ENCODE assay signal across 8 cellular contexts in the genomic region with DNA sequence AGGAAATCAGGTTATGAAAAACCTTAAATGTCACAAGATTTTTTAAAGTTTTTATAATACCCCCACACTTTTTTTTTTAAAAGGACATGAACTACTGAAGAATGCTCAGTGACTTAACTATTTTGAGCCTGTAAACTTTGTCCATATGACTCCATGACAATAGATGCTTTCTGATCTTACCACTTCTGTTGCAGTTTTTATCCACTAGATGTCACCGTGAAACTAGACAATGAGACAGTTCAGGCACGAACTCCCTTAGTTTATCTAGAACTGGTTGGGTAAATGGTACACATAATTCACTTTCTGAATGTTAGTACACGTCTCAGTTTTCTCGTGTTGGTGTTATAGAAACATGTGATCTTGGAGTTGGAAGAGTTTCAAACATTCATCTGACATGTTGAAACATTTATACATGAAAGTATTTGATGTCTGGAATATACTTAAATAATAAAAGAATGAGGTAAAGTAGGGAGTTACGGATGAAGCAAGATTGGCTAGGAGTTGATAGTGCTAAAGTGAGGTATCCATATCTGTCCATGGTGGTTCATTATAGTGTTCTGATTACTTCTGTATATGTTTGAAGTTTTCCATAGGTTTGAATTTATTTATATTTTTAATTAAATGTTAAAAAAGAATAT. TPM values are rescaled to one million over a fixed set of nuclear protein-coding genes. Genes with fewer than 3 reads are reported as not detected.
DNase-seq lines count a peak whose midpoint lies in the region; ATAC-seq and TF ChIP-seq lines count a peak whose summit lies in the region.

No MANE protein-coding gene starts in this region.

- peak; percentile 89 to 90 for ATAC-seq in activated T-cell treated with anti-CD3 and anti-CD28 coated beads, Interleukin-2, amount 50 U/mL, for 4 hours
- peak; percentile 90 for ATAC-seq in GM21786 (IDR thresholded peaks at IDR 0.05; ENCODE audit: unreplicated experiment)

- no peak overlapping the region for H3K9ac ChIP-seq in KMS-11

- H3K4me3 Mint-ChIP-seq in activated T-cell treated with anti-CD3 and anti-CD28 coated beads, Interleukin-2, amount 50 U/mL, for 4 hours, result no peak overlapping the region

- H3K4me1 ChIP-seq in KMS-11 (ENCODE audit: low read depth, poor library complexity, severe bottlenecking) (no peaks in the 10 kb centered on the region), Peyer's patch (no peaks in the 10 kb centered on the region)

- no peaks in the 10 kb centered on the region for H3K4me1 Mint-ChIP-seq in activated T-cell treated with anti-CD3 and anti-CD28 coated beads, Interleukin-2, amount 50 U/mL, for 4 hours (ENCODE audit: low read depth)

- no peaks in the 10 kb centered on the region for H3K9me3 ChIP-seq in Peyer's patch

- H4K20me1 ChIP-seq in KMS-11 (ENCODE audit: insufficient read depth), result no peaks in the 10 kb centered on the region

- H3K27ac ChIP-seq in KMS-11 (no peak overlapping the region), Peyer's patch (no peak overlapping the region)

- H2AFZ ChIP-seq in KMS-11 (ENCODE audit: low read depth), result no peak overlapping the region

- no peaks in the 10 kb centered on the region for H3K27me3 ChIP-seq in KMS-11 (ENCODE audit: insufficient read depth, low read depth)
- no peaks in the 10 kb centered on the region for H3K27me3 ChIP-seq in Peyer's patch

- peaks cover 4% of the 10 kb centered on the region for H3K36me3 Mint-ChIP-seq in activated T-cell treated with anti-CD3 and anti-CD28 coated beads, Interleukin-2, amount 50 U/mL, for 4 hours (ENCODE audit: insufficient read depth)

- no peak for DNase-seq in activated T-cell treated with anti-CD3 and anti-CD28 coated beads, Interleukin-2, amount 50 U/mL, for 4 hours
- no peak for DNase-seq in activated T-cell treated with anti-CD3 and anti-CD28 coated beads, Interleukin-2, amount 50 U/mL, for 48 hours
- no peak for DNase-seq in Peyer's patch
- peak; percentile 80 to 82 for DNase-seq in dermis microvascular lymphatic vessel endothelial cell (ENCODE audit: low read depth in 2 of 2)
- peak; percentile 93 for DNase-seq in medulla oblongata (ENCODE audit: extremely low spot score)
- DNase-seq in activated effector memory CD4-positive, alpha-beta T cell treated with anti-CD3 and anti-CD28 coated beads, Interleukin-2, amount 50 U/mL, for 16 hours, result no peak

- H3K9me3 Mint-ChIP-seq in activated T-cell treated with anti-CD3 and anti-CD28 coated beads, Interleukin-2, amount 50 U/mL, for 4 hours, result no peaks in the 10 kb centered on the region

- no peak overlapping the region for H3K4me2 ChIP-seq in KMS-11

- TF ChIP-seq POLR2A in Peyer's patch (IDR thresholded peaks at IDR 0.05), result no peak

- no peaks in the 10 kb centered on the region for H3K36me3 ChIP-seq in KMS-11 (ENCODE audit: insufficient read depth)
- no peaks in the 10 kb centered on the region for H3K36me3 ChIP-seq in Peyer's patch

- H3K4me3 ChIP-seq in KMS-11 (IDR thresholded peaks at IDR 0.05; ENCODE audit: insufficient read depth, low read depth, low read length) (no peak overlapping the region), Peyer's patch (no peak overlapping the region)

- TF ChIP-seq CTCF in KMS-11 (conservative IDR thresholded peaks at IDR 0.05; ENCODE audit: low read depth, low read length) (peak; percentile 47), Peyer's patch (IDR thresholded peaks at IDR 0.05) (peak; percentile 43 to 91 (median 72))

- no peaks in the 10 kb centered on the region for H3K27me3 Mint-ChIP-seq in activated T-cell treated with anti-CD3 and anti-CD28 coated beads, Interleukin-2, amount 50 U/mL, for 4 hours (ENCODE audit: low read depth)

- no peaks in the 10 kb centered on the region for H3K79me2 ChIP-seq in KMS-11 (ENCODE audit: insufficient read depth, low read depth)

RNA-seq across cellular contexts. Expression of a gene that starts 8.1 kb away (rescaled TPM):
- total RNA-seq in activated T-cell treated with anti-CD3 and anti-CD28 coated beads, Interleukin-2, amount 50 U/mL, for 4 hours, result 1 to 10 TPM; 1.4 to 1.6 (median 1.4) TPM
- total RNA-seq in Peyer's patch (1 to 10 TPM in 2 of 4 donors, under 1 TPM in 2; 0.35 to 7.4 (median 1.8) TPM), dermis microvascular lymphatic vessel endothelial cell (2.3 and 2.6 TPM in 2 replicates)

RNA-seq across cellular contexts. Expression of a gene that starts 26.2 kb away (rescaled TPM):
- not detected for total RNA-seq in activated T-cell treated with anti-CD3 and anti-CD28 coated beads, Interleukin-2, amount 50 U/mL, for 4 hours
- 1 to 10 TPM in 1 of 4 donors, under 1 TPM in 1, not detected in 2; 0.67 to 1.7 TPM for total RNA-seq in Peyer's patch
- under 0.01 TPM in 2 replicates for total RNA-seq in dermis microvascular lymphatic vessel endothelial cell

RNA-seq across cellular contexts. Expression of a gene that starts 43.0 kb away (rescaled TPM):
- total RNA-seq in activated T-cell treated with anti-CD3 and anti-CD28 coated beads, Interleukin-2, amount 50 U/mL, for 4 hours, result not detected
- total RNA-seq in Peyer's patch (not detected), dermis microvascular lymphatic vessel endothelial cell (under 0.01 TPM in 1 of 2 replicates, not detected in the other)

Comparison
In these comparisons a context has a peak if more than half of its experiments do, and no peak if none do; other contexts are left out.
1. DNase-seq: peak in dermis microvascular lymphatic vessel endothelial cell (2 of 2) and medulla oblongata (single experiment); none in activated T-cell treated with anti-CD3 and anti-CD28 coated beads, Interleukin-2, amount 50 U/mL, for 4 hours (single experiment), activated T-cell treated with anti-CD3 and anti-CD28 coated beads, Interleukin-2, amount 50 U/mL, for 48 hours (0 of 2), Peyer's patch (0 of 3) and activated effector memory CD4-positive, alpha-beta T cell treated with anti-CD3 and anti-CD28 coated beads, Interleukin-2, amount 50 U/mL, for 16 hours (single experiment).